8 cellular contexts compared by ENCODE assay signal in the genomic region with DNA sequence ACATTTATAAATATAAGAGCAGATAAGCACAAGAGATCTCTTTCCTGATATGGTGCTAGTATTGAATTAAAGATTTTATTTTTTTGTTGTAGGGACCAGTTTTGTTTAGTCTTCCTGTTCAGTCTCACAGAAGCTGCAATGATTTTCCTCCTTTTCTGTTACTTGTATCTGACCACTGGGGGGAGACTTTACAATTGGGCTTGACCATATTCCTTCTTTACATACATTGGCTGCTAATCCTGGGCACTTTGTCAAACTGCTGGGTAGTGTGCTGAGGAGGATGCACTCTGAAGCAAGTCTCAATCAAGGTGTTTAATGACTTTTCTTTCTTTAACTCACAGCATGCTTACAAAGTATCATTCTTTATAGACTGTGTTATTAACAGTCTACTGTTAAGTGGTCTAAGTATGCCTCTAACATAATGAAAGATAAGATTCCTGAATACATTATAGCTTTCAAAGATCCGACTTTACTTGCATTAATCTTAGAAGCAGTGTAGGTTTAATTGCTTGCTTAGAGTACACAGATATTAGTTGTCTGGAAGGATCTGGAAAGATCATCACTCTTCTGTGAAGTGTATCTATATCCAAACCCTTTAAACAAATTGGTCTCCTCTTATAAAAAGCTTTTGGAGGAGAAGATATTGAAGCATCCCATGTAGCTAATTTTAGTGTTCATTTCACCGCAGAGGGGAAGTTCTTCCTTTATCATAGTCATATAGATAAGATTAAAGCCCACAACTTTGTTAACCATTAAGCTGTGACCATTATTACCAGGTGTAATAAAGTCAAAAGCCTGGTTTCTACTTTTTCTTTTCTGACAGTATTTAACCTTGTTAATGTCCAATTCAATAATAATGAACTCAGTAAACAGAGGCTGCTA. TPM values are rescaled to one million over a fixed set of nuclear protein-coding genes. Genes with fewer than 3 reads are reported as not detected.
DNase-seq lines count a peak whose midpoint lies in the region; ATAC-seq, FAIRE-seq and TF ChIP-seq lines count a peak whose summit lies in the region.

No MANE protein-coding gene starts in this region.

- peak overlapping the region; percentile 40 for H3K4me3 Mint-ChIP-seq in activated T-helper 1 cell treated with anti-CD3 and anti-CD28 coated beads, Interleukin-12 subunit alpha, Interleukin-12 subunit beta, Interleukin-2, Interleukin-4 antibody, amounts not matched to agents 30 ng/mL and 10 ng/mL and 1 ng/mL, durations not matched to agents 14 hours and 24 hours and 36 hours
- no peak overlapping the region for H3K4me3 Mint-ChIP-seq in activated naive CD8-positive, alpha-beta T cell treated with anti-CD3 and anti-CD28 coated beads, Interleukin-2, amount 50 U/mL, for 24 hours

- no peak overlapping the region for H3K27ac ChIP-seq in iPS-20b (ENCODE audit: low read length)
- H3K27ac ChIP-seq in tibial artery, result no peak overlapping the region

- H3K4me1 ChIP-seq in iPS-20b (ENCODE audit: insufficient read depth, low read length) (peaks cover 40% of the 10 kb centered on the region; the same call in 1 of the 2 replicates), tibial artery (peaks cover 0 to 13% (median 7%) of the 10 kb centered on the region in 4 donors)

- H3K4me3 ChIP-seq in iPS-20b (ENCODE audit: low read length), result peak overlapping the region; percentile 90; the same call in 1 of the 2 replicates
- H3K4me3 ChIP-seq in tibial artery, result no peak overlapping the region

- no peak overlapping the region for H3K9ac ChIP-seq in iPS-20b (ENCODE audit: low read depth, low read length)

- FAIRE-seq in GM12891 (lab: Jason Lieb, UNC), result peak; percentile 88

- no peaks in the 10 kb centered on the region for H3K9me3 Mint-ChIP-seq in activated T-helper 1 cell treated with anti-CD3 and anti-CD28 coated beads, Interleukin-12 subunit alpha, Interleukin-12 subunit beta, Interleukin-2, Interleukin-4 antibody, amounts not matched to agents 30 ng/mL and 10 ng/mL and 1 ng/mL, durations not matched to agents 14 hours and 24 hours and 36 hours
- no peaks in the 10 kb centered on the region for H3K9me3 Mint-ChIP-seq in activated naive CD8-positive, alpha-beta T cell treated with anti-CD3 and anti-CD28 coated beads, Interleukin-2, amount 50 U/mL, for 24 hours

- DNase-seq in AML-193 (lab: John Stamatoyannopoulos, UW) (peak; percentile 21 to 39), GM12891 (ENCODE audit: insufficient read length, low spot score) (no peak), NCI-H2196 treated with DMSO at 0.1 percent for 48 hours (lab: John Stamatoyannopoulos, UW; ENCODE audit: unreplicated experiment) (peak; percentile 5), tibial artery (no peak)
- DNase-seq in activated T-helper 1 cell treated with anti-CD3 and anti-CD28 coated beads, Interleukin-12 subunit alpha, Interleukin-12 subunit beta, Interleukin-2, Interleukin-4 antibody, amounts not matched to agents 30 ng/mL and 10 ng/mL and 1 ng/mL, durations not matched to agents 14 hours and 24 hours and 36 hours (ENCODE audit: low spot score), result no peak
- DNase-seq in activated naive CD8-positive, alpha-beta T cell treated with anti-CD3 and anti-CD28 coated beads, Interleukin-2, amount 50 U/mL, for 24 hours, result no peak

- peak; percentile 22 for ATAC-seq in HG03159 (IDR thresholded peaks at IDR 0.05; ENCODE audit: unreplicated experiment)
- no peak for ATAC-seq in activated naive CD8-positive, alpha-beta T cell treated with anti-CD3 and anti-CD28 coated beads, Interleukin-2, amount 50 U/mL, for 24 hours

- H3K9me3 ChIP-seq in iPS-20b (ENCODE audit: insufficient read depth, low read depth, low read length) (no peaks in the 10 kb centered on the region), tibial artery (no peaks in the 10 kb centered on the region)

- TF ChIP-seq POLR2A in GM12891 (IDR thresholded peaks at IDR 0.05; ENCODE audit: low read depth, low read length), result no peak

- peaks cover 8% of the 10 kb centered on the region for H3K27me3 Mint-ChIP-seq in activated T-helper 1 cell treated with anti-CD3 and anti-CD28 coated beads, Interleukin-12 subunit alpha, Interleukin-12 subunit beta, Interleukin-2, Interleukin-4 antibody, amounts not matched to agents 30 ng/mL and 10 ng/mL and 1 ng/mL, durations not matched to agents 14 hours and 24 hours and 36 hours (ENCODE audit: insufficient read depth)
- H3K27me3 Mint-ChIP-seq in activated naive CD8-positive, alpha-beta T cell treated with anti-CD3 and anti-CD28 coated beads, Interleukin-2, amount 50 U/mL, for 24 hours, result peaks cover 9% of the 10 kb centered on the region

- no peak overlapping the region for H3K27ac Mint-ChIP-seq in activated T-helper 1 cell treated with anti-CD3 and anti-CD28 coated beads, Interleukin-12 subunit alpha, Interleukin-12 subunit beta, Interleukin-2, Interleukin-4 antibody, amounts not matched to agents 30 ng/mL and 10 ng/mL and 1 ng/mL, durations not matched to agents 14 hours and 24 hours and 36 hours
- H3K27ac Mint-ChIP-seq in activated naive CD8-positive, alpha-beta T cell treated with anti-CD3 and anti-CD28 coated beads, Interleukin-2, amount 50 U/mL, for 24 hours, result no peak overlapping the region

- intact Hi-C loops in activated T-helper 1 cell treated with anti-CD3 and anti-CD28 coated beads, Interleukin-12 subunit alpha, Interleukin-12 subunit beta, Interleukin-2, Interleukin-4 antibody, amounts not matched to agents 30 ng/mL and 10 ng/mL and 1 ng/mL, durations not matched to agents 14 hours and 24 hours and 36 hours (cut with micrococcal nuclease), result loop anchor here (1.0 to 10.0 kb wide), 5 partner anchors 89 to 1222 kb away; a partner anchor contains a TSS
- intact Hi-C loops in tibial artery (cut with DNase I; ENCODE audit: low total_unique reads), result no loop called here

- peak; percentile 38 to 47 for TF ChIP-seq CTCF in tibial artery (IDR thresholded peaks at IDR 0.05)

- peaks cover 12% of the 10 kb centered on the region for H3K27me3 ChIP-seq in iPS-20b (ENCODE audit: insufficient read depth, low read length)
- no peaks in the 10 kb centered on the region for H3K27me3 ChIP-seq in tibial artery

- no peaks in the 10 kb centered on the region for H3K36me3 ChIP-seq in iPS-20b (ENCODE audit: insufficient read depth, low read depth, low read length)
- H3K36me3 ChIP-seq in tibial artery, result no peaks in the 10 kb centered on the region

- H3K36me3 Mint-ChIP-seq in activated T-helper 1 cell treated with anti-CD3 and anti-CD28 coated beads, Interleukin-12 subunit alpha, Interleukin-12 subunit beta, Interleukin-2, Interleukin-4 antibody, amounts not matched to agents 30 ng/mL and 10 ng/mL and 1 ng/mL, durations not matched to agents 14 hours and 24 hours and 36 hours (ENCODE audit: low read depth), result peaks cover 5% of the 10 kb centered on the region
- H3K36me3 Mint-ChIP-seq in activated naive CD8-positive, alpha-beta T cell treated with anti-CD3 and anti-CD28 coated beads, Interleukin-2, amount 50 U/mL, for 24 hours (ENCODE audit: low read depth), result peaks cover 3% of the 10 kb centered on the region

- peaks cover 39% of the 10 kb centered on the region for H3K4me1 Mint-ChIP-seq in activated T-helper 1 cell treated with anti-CD3 and anti-CD28 coated beads, Interleukin-12 subunit alpha, Interleukin-12 subunit beta, Interleukin-2, Interleukin-4 antibody, amounts not matched to agents 30 ng/mL and 10 ng/mL and 1 ng/mL, durations not matched to agents 14 hours and 24 hours and 36 hours (ENCODE audit: low read depth)
- peaks cover 69% of the 10 kb centered on the region for H3K4me1 Mint-ChIP-seq in activated naive CD8-positive, alpha-beta T cell treated with anti-CD3 and anti-CD28 coated beads, Interleukin-2, amount 50 U/mL, for 24 hours

TF ChIP-seq in GM12891, 5 proteins besides CTCF, POLR2A, EP300 and RAD21:
- TF ChIP-seq POLR2AphosphoS5 (IDR thresholded peaks at IDR 0.05; ENCODE audit: low read depth, low read length) (no peak), TAF1 (IDR thresholded peaks at IDR 0.05; ENCODE audit: low read depth, low read length) (no peak), POU2F2 (IDR thresholded peaks at IDR 0.05; ENCODE audit: low read depth, low read length) (no peak), SPI1 (IDR thresholded peaks at IDR 0.05; ENCODE audit: low read depth, low read length) (no peak), PAX5 (IDR thresholded peaks at IDR 0.05; ENCODE audit: insufficient read depth, low read length, severe bottlenecking) (no peak)

RNA-seq across cellular contexts. Expression of a gene that starts 3.2 kb away (rescaled TPM):
- polyA plus RNA-seq in GM12891 (2012; ENCODE audit: low read depth, missing spikeins), result 14.3 TPM
- total RNA-seq in activated T-helper 1 cell treated with anti-CD3 and anti-CD28 coated beads, Interleukin-12 subunit alpha, Interleukin-12 subunit beta, Interleukin-2, Interleukin-4 antibody, amounts not matched to agents 30 ng/mL and 10 ng/mL and 1 ng/mL, durations not matched to agents 14 hours and 24 hours and 36 hours, result 34.9 and 42.2 TPM in 2 replicates

Comparison
In these comparisons a context has a peak if more than half of its experiments do, and no peak if none do; other contexts are left out.
1. DNase-seq: peak in AML-193 (2 of 2) and NCI-H2196 treated with DMSO at 0.1 percent for 48 hours (single experiment); none in GM12891 (single experiment), activated T-helper 1 cell treated with anti-CD3 and anti-CD28 coated beads, Interleukin-12 subunit alpha, Interleukin-12 subunit beta, Interleukin-2, Interleukin-4 antibody, amounts not matched to agents 30 ng/mL and 10 ng/mL and 1 ng/mL, durations not matched to agents 14 hours and 24 hours and 36 hours (single experiment), tibial artery (0 of 2) and activated naive CD8-positive, alpha-beta T cell treated with anti-CD3 and anti-CD28 coated beads, Interleukin-2, amount 50 U/mL, for 24 hours (single experiment).